ENCODE assay signal across 8 cellular contexts in the genomic region with DNA sequence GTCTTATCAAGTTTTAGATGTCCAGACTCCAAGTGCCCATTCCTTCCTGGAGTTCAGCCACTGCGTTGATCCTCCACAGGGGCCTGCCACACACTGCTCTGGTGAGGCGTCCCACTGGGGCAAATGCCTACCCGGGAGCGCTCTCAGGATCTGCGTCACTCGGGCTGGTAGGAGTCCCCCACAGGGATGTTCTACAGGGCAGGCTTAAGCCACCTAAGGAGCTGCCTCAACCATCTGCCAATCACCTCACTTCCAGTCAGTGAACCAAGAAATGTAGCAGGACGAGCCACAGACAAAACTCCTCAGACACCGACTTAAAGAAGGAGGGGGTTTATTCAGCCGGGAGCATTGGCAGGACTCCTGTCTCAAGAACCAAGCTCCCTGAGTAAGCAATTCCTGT. TPM values are rescaled to one million over a fixed set of nuclear protein-coding genes. Genes with fewer than 3 reads are reported as not detected.
"Had no signal": no experiment of that assay in that cellular context is flagged by ENCODE, and none has a peak within 500 bp of the region (broad histone marks: within the 10 kb centered on the region; RNA-seq: fewer than 3 reads in every experiment).

No MANE protein-coding gene starts in this region.

- H3K4me3 ChIP-seq: K562 had no signal

- H3K27ac ChIP-seq: HL-60 had no signal

- H3K4me3 Mint-ChIP-seq: IgD-negative memory B cell had no signal

- H3K36me3 Mint-ChIP-seq: IgD-negative memory B cell had no signal

- FAIRE-seq: HepG2, HTR-8/SVneo, K562 had no signal

- H3K9me3 Mint-ChIP-seq: IgD-negative memory B cell had no signal

- ATAC-seq: HepG2, K562 had no signal

- DNase-seq: IMR-90 had no signal

- H3K27ac Mint-ChIP-seq: IgD-negative memory B cell had no signal

RNA-seq across cellular contexts. Expression of a gene that starts 19.9 kb away (rescaled TPM):
- total RNA-seq: HepG2, HT-29, HT1080, IMR-90, K562 had no signal
- polyA plus RNA-seq: HepG2, IgD-negative memory B cell, IMR-90 had no signal

RNA-seq across cellular contexts. Expression of a gene that starts 23.7 kb away (rescaled TPM):
- total RNA-seq: HT-29 had no signal
- polyA plus RNA-seq: IgD-negative memory B cell had no signal
